Comparison of ENCODE assay signal across 17 cellular contexts in genomic region chr13:60463787-60464186, GRCh38.
"Had no signal": no experiment of that assay in that cellular context is flagged by ENCODE, and none has a peak within 500 bp of the region (broad histone marks: within the 10 kb centered on the region; RNA-seq: fewer than 3 reads in every experiment).

No MANE protein-coding gene starts in this region.

- H3K27me3 Mint-ChIP-seq: activated CD4-positive, alpha-beta memory T cell treated with anti-CD3 and anti-CD28 coated beads, Interleukin-2, amount 10 ng/mL, durations not matched to agents 7 days and 5 days; activated CD4-positive, alpha-beta T cell treated with anti-CD3 and anti-CD28 coated beads for 36 hours; progenitor cell of endocrine pancreas had no signal

- H3K4me1 Mint-ChIP-seq: activated CD4-positive, alpha-beta memory T cell treated with anti-CD3 and anti-CD28 coated beads, Interleukin-2, amount 10 ng/mL, durations not matched to agents 7 days and 5 days; activated CD4-positive, alpha-beta T cell treated with anti-CD3 and anti-CD28 coated beads for 36 hours; nephron had no signal

- DNase-seq: activated CD4-positive, alpha-beta memory T cell treated with anti-CD3 and anti-CD28 coated beads, Interleukin-2, amount 10 ng/mL, durations not matched to agents 7 days and 5 days; activated CD4-positive, alpha-beta T cell treated with anti-CD3 and anti-CD28 coated beads for 36 hours; activated effector memory CD4-positive, alpha-beta T cell treated with anti-CD3 and anti-CD28 coated beads, Interleukin-2, amount 50 U/mL, for 16 hours; activated T-cell treated with anti-CD3 and anti-CD28 coated beads, Interleukin-2, amount 50 U/mL, for 4 hours; amniotic stem cell; caudate nucleus; hippocampal formation; kidney; mesenchymal stem cell; stimulated activated CD4-positive, alpha-beta T cell treated with anti-CD3 and anti-CD28 coated beads, Interleukin-4, amount 100 ng/mL, for 24 hours; stimulated activated naive CD4-positive, alpha-beta T cell treated with Interleukin-2 at 50 U/mL for 16 hours; T1000; trophoblast cell; WERI-Rb-1 had no signal

- H3K9me3 Mint-ChIP-seq: activated CD4-positive, alpha-beta memory T cell treated with anti-CD3 and anti-CD28 coated beads, Interleukin-2, amount 10 ng/mL, durations not matched to agents 7 days and 5 days; activated naive CD4-positive, alpha-beta T cell treated with anti-CD3 and anti-CD28 coated beads, Interleukin-2, amount 50 U/mL, for 72 hours; activated T-cell treated with anti-CD3 and anti-CD28 coated beads, Interleukin-2, amount 50 U/mL, for 4 hours had no signal

- H3K27ac Mint-ChIP-seq: activated CD4-positive, alpha-beta memory T cell treated with anti-CD3 and anti-CD28 coated beads, Interleukin-2, amount 10 ng/mL, durations not matched to agents 7 days and 5 days; activated CD4-positive, alpha-beta T cell treated with anti-CD3 and anti-CD28 coated beads for 36 hours; activated naive CD4-positive, alpha-beta T cell treated with anti-CD3 and anti-CD28 coated beads, Interleukin-2, amount 50 U/mL, for 72 hours; nephron; progenitor cell of endocrine pancreas had no signal

- ATAC-seq: activated CD4-positive, alpha-beta T cell treated with anti-CD3 and anti-CD28 coated beads for 36 hours; activated naive CD4-positive, alpha-beta T cell treated with anti-CD3 and anti-CD28 coated beads, Interleukin-2, amount 50 U/mL, for 72 hours; activated T-cell treated with anti-CD3 and anti-CD28 coated beads, Interleukin-2, amount 50 U/mL, for 4 hours had no signal

- H3K4me3 Mint-ChIP-seq: activated CD4-positive, alpha-beta memory T cell treated with anti-CD3 and anti-CD28 coated beads, Interleukin-2, amount 10 ng/mL, durations not matched to agents 7 days and 5 days; activated CD4-positive, alpha-beta T cell treated with anti-CD3 and anti-CD28 coated beads for 36 hours; activated T-cell treated with anti-CD3 and anti-CD28 coated beads, Interleukin-2, amount 50 U/mL, for 4 hours; nephron had no signal
